1 cellular context compared by ENCODE assay signal in the genomic region with DNA sequence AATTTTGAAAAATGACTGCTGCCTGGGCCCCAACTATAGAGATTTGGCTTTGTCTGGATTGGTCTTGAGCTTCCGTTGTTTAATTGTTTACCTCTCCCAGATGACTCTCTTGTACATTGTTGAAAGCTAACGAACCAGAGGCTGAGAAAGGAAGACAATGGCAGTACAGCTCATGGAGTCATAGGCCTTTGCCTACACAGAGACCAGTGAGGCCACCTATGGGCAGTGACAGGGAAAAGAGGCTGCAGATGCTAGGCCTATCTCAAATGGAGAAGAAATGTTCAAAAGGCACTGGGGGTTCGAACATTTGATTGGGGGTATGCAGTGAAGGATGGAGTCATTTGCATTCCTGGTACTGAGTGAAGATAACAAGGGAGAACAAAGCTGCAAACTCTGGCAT.
TF ChIP-seq lines count a peak whose summit lies in the region.

No MANE protein-coding gene starts in this region.

TF ChIP-seq in H1, 55 proteins besides CTCF, POLR2A, EP300 and RAD21 (continued from another document):
- TF ChIP-seq CHD7 (IDR thresholded peaks at IDR 0.05; ENCODE audit: insufficient replicate concordance, low read length) (no peak), POLR2AphosphoS5 (IDR thresholded peaks at IDR 0.05; ENCODE audit: low read depth, low read length) (no peak), KDM5A (IDR thresholded peaks at IDR 0.05; ENCODE audit: low read length) (no peak), SAP30 (IDR thresholded peaks at IDR 0.05; ENCODE audit: insufficient read depth, insufficient replicate concordance, low read length) (no peak), GTF2F1 (IDR thresholded peaks at IDR 0.05; ENCODE audit: borderline replicate concordance, low read depth, low read length) (no peak)
